Comparison of ENCODE assay signal across 22 cellular contexts in the genomic region with DNA sequence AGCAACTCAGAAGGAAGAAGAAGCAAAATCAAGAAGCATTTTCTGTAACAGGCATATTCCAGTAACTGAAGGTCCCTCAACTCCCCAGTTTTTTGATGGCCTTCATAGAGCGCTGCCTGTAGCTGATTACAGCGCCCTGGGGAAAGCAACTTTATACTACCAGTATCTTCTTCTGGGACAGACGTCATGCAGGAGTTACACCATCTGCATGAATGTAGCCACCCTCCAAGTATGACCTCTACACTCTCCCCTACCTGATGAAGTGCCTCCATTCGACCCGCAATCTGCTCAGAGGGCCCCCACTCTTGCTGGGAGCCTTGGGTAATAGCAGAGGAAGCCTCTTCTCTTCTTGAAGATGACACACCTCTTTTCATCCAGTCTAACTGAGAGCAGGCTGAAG.
"Had no signal": no experiment of that assay in that cellular context is flagged by ENCODE, and none has a peak within 500 bp of the region (broad histone marks: within the 10 kb centered on the region; RNA-seq: fewer than 3 reads in every experiment).

No MANE protein-coding gene starts in this region.

- H3K4me3 ChIP-seq: colonic mucosa, coronary artery, dorsolateral prefrontal cortex, esophagus squamous epithelium, gastrocnemius medialis, gastroesophageal sphincter, heart left ventricle, heart right ventricle had no signal

- H3K36me3 ChIP-seq: colonic mucosa, esophagus squamous epithelium, gastrocnemius medialis, gastroesophageal sphincter, heart left ventricle, heart right ventricle had no signal

- DNase-seq: colonic mucosa; cortex of kidney; dermis blood vessel endothelial cell; dorsolateral prefrontal cortex; effector CD4-positive, alpha-beta T cell; effector CD8-positive, alpha-beta T cell; effector memory CD4-positive, alpha-beta T cell; effector memory CD8-positive, alpha-beta T cell; endodermal cell; erythroblast; esophagus squamous epithelium; foreskin fibroblast; foreskin keratinocyte; foreskin melanocyte; gastrocnemius medialis; glutamatergic neuron; head of caudate nucleus; heart left ventricle; heart right ventricle had no signal

- H3K4me1 ChIP-seq: colonic mucosa, esophagus squamous epithelium, foreskin keratinocyte, gastrocnemius medialis, gastroesophageal sphincter had no signal

- H3K27ac ChIP-seq: colonic mucosa, coronary artery, dorsolateral prefrontal cortex, epithelial cell of prostate, esophagus squamous epithelium, foreskin keratinocyte, gastrocnemius medialis, gastroesophageal sphincter, heart left ventricle, heart right ventricle had no signal

- H3K27me3 ChIP-seq: colonic mucosa, dorsolateral prefrontal cortex, esophagus squamous epithelium, foreskin keratinocyte, gastrocnemius medialis, gastroesophageal sphincter, heart left ventricle, heart right ventricle had no signal

- H3K9me3 ChIP-seq: colonic mucosa, esophagus squamous epithelium, gastrocnemius medialis, gastroesophageal sphincter had no signal
